ENCODE assay signal across 9 cellular contexts in genomic region chr11:124669193-124669592, GRCh38. TPM values are rescaled to one million over a fixed set of nuclear protein-coding genes. Genes with fewer than 3 reads are reported as not detected.
A peak's percentile ranks its signal among the peaks of the same experiment; 100 is the strongest.
DNase-seq lines count a peak whose midpoint lies in the region; ATAC-seq and TF ChIP-seq lines count a peak whose summit lies in the region.
"Had no signal": no experiment of that assay in that cellular context is flagged by ENCODE, and none has a peak within 500 bp of the region (broad histone marks: within the 10 kb centered on the region; RNA-seq: fewer than 3 reads in every experiment).

No MANE protein-coding gene starts in this region.

- no peaks in the 10 kb centered on the region for H3K27me3 Mint-ChIP-seq in activated CD8-positive, alpha-beta T cell treated with anti-CD3 and anti-CD28 coated beads for 36 hours
- no peaks in the 10 kb centered on the region for H3K27me3 Mint-ChIP-seq in progenitor cell of endocrine pancreas
- H3K27me3 Mint-ChIP-seq: stimulated activated naive CD8-positive, alpha-beta T cell treated with anti-CD3 and anti-CD28 coated beads, Interleukin-15, Interleukin-2, amounts not matched to agents 100 ng/mL and 50 ng/mL, for 24 hours had no signal

- H3K4me3 ChIP-seq in fibroblast of pulmonary artery (replicated peaks; ENCODE audit: low read depth, low read length): no peak overlapping the region

- POLR2A ChIA-PET in activated CD8-positive, alpha-beta T cell treated with anti-CD3 and anti-CD28 coated beads for 36 hours (lab: Charles Lee): interaction anchor here (1.3 kb wide), 1 partner anchor 168 kb away, joined by 3 read pairs; no protein-coding TSS in a partner anchor

- DNase-seq in stimulated activated CD4-positive, alpha-beta T cell treated with anti-CD3 and anti-CD28 coated beads, Interleukin-15, amount 100 ng/mL, for 24 hours: peak; percentile 35
- DNase-seq in stimulated activated CD4-positive, alpha-beta T cell treated with anti-CD3 and anti-CD28 coated beads, Interleukin-1b, Interleukin-23, amount 100 ng/mL, for 48 hours: no peak
- DNase-seq in NCI-H526 treated with DMSO at 0.1 percent for 48 hours (lab: John Stamatoyannopoulos, UW) (peak; percentile 97), fibroblast of pulmonary artery (ENCODE audit: low read depth) (peak; percentile 73), progenitor cell of endocrine pancreas (ENCODE audit: low spot score, unreplicated experiment) (peak; percentile 25)
- peak; percentile 50 for DNase-seq in activated CD8-positive, alpha-beta T cell treated with anti-CD3 and anti-CD28 coated beads for 36 hours

- peaks cover 4% of the 10 kb centered on the region for H3K36me3 Mint-ChIP-seq in activated CD8-positive, alpha-beta T cell treated with anti-CD3 and anti-CD28 coated beads for 36 hours (ENCODE audit: low read depth)
- peaks cover 3% of the 10 kb centered on the region for H3K36me3 Mint-ChIP-seq in progenitor cell of endocrine pancreas (ENCODE audit: insufficient read depth)

- CTCF ChIA-PET in activated CD8-positive, alpha-beta T cell treated with anti-CD3 and anti-CD28 coated beads for 36 hours (lab: Charles Lee): interaction anchor here (0.6 to 4.3 kb wide), 39 partner anchors 9 to 291 kb away, joined by 3 to 92 read pairs (median 5); partner anchors contain the start of genes ESAM, MSANTD2, ROBO3 and TBRG1

- peaks cover 22% of the 10 kb centered on the region for H3K4me1 Mint-ChIP-seq in activated CD8-positive, alpha-beta T cell treated with anti-CD3 and anti-CD28 coated beads for 36 hours (ENCODE audit: low read depth)
- peaks cover 6% of the 10 kb centered on the region for H3K4me1 Mint-ChIP-seq in progenitor cell of endocrine pancreas (ENCODE audit: low read depth)

- ATAC-seq in HG02885 (IDR thresholded peaks at IDR 0.05; ENCODE audit: poor library complexity, unreplicated experiment): peak; percentile 35
- ATAC-seq in activated CD8-positive, alpha-beta T cell treated with anti-CD3 and anti-CD28 coated beads for 36 hours: peak; percentile 18
- ATAC-seq in GM19328 (IDR thresholded peaks at IDR 0.05; ENCODE audit: unreplicated experiment): no peak

- H3K9me3 Mint-ChIP-seq in activated CD8-positive, alpha-beta T cell treated with anti-CD3 and anti-CD28 coated beads for 36 hours: no peaks in the 10 kb centered on the region
- no peaks in the 10 kb centered on the region for H3K9me3 Mint-ChIP-seq in progenitor cell of endocrine pancreas (ENCODE audit: low read depth)
- H3K9me3 Mint-ChIP-seq: stimulated activated naive CD8-positive, alpha-beta T cell treated with anti-CD3 and anti-CD28 coated beads, Interleukin-15, Interleukin-2, amounts not matched to agents 100 ng/mL and 50 ng/mL, for 24 hours had no signal

- TF ChIP-seq CTCF in activated CD8-positive, alpha-beta T cell treated with anti-CD3 and anti-CD28 coated beads for 36 hours (IDR thresholded peaks at IDR 0.05): peak; percentile 85
- TF ChIP-seq CTCF in fibroblast of pulmonary artery (IDR thresholded peaks at IDR 0.05; ENCODE audit: low read length, missing control alignments) (peak; percentile 82), progenitor cell of endocrine pancreas (IDR thresholded peaks at IDR 0.05; ENCODE audit: unreplicated experiment) (peak; percentile 78)

- H3K4me3 Mint-ChIP-seq in activated CD8-positive, alpha-beta T cell treated with anti-CD3 and anti-CD28 coated beads for 36 hours: no peak overlapping the region
- H3K4me3 Mint-ChIP-seq in progenitor cell of endocrine pancreas (ENCODE audit: low read depth): no peak overlapping the region
- H3K4me3 Mint-ChIP-seq: stimulated activated naive CD8-positive, alpha-beta T cell treated with anti-CD3 and anti-CD28 coated beads, Interleukin-15, Interleukin-2, amounts not matched to agents 100 ng/mL and 50 ng/mL, for 24 hours had no signal

- intact Hi-C loops in activated CD8-positive, alpha-beta T cell treated with anti-CD3 and anti-CD28 coated beads for 36 hours (cut with micrococcal nuclease): loop anchor here (1.0 kb wide), 2 partner anchors 94 to 168 kb away; no protein-coding TSS in a partner anchor

- H3K27ac Mint-ChIP-seq in activated CD8-positive, alpha-beta T cell treated with anti-CD3 and anti-CD28 coated beads for 36 hours: no peak overlapping the region
- no peak overlapping the region for H3K27ac Mint-ChIP-seq in progenitor cell of endocrine pancreas
- H3K27ac Mint-ChIP-seq: stimulated activated naive CD8-positive, alpha-beta T cell treated with anti-CD3 and anti-CD28 coated beads, Interleukin-15, Interleukin-2, amounts not matched to agents 100 ng/mL and 50 ng/mL, for 24 hours had no signal

RNA-seq across cellular contexts. Expression of gene SIAE, which starts 4.3 kb away (rescaled TPM):
- 1 to 10 TPM; 5.0 to 6.2 TPM for total RNA-seq in activated CD8-positive, alpha-beta T cell treated with anti-CD3 and anti-CD28 coated beads for 36 hours
- total RNA-seq in progenitor cell of endocrine pancreas: 7.9 and 8.7 TPM in 2 replicates

RNA-seq across cellular contexts. Expression of gene SPA17, which starts 4.5 kb away (rescaled TPM):
- total RNA-seq in activated CD8-positive, alpha-beta T cell treated with anti-CD3 and anti-CD28 coated beads for 36 hours: 1 to 10 TPM; 3.1 to 3.6 TPM
- total RNA-seq in progenitor cell of endocrine pancreas: 12.0 and 13.6 TPM in 2 replicates

RNA-seq across cellular contexts. Expression of gene TBRG1, which starts 46.5 kb away (rescaled TPM):
- total RNA-seq in activated CD8-positive, alpha-beta T cell treated with anti-CD3 and anti-CD28 coated beads for 36 hours: 10 to 100 TPM; 31.9 to 32.1 TPM
- total RNA-seq in progenitor cell of endocrine pancreas: 31.1 and 33.3 TPM in 2 replicates

RNA-seq across cellular contexts. Expression of gene PANX3, which starts 58.0 kb away (rescaled TPM):
- not detected for total RNA-seq in activated CD8-positive, alpha-beta T cell treated with anti-CD3 and anti-CD28 coated beads for 36 hours
- not detected in 2 replicates for total RNA-seq in progenitor cell of endocrine pancreas
